In the genomic region with DNA sequence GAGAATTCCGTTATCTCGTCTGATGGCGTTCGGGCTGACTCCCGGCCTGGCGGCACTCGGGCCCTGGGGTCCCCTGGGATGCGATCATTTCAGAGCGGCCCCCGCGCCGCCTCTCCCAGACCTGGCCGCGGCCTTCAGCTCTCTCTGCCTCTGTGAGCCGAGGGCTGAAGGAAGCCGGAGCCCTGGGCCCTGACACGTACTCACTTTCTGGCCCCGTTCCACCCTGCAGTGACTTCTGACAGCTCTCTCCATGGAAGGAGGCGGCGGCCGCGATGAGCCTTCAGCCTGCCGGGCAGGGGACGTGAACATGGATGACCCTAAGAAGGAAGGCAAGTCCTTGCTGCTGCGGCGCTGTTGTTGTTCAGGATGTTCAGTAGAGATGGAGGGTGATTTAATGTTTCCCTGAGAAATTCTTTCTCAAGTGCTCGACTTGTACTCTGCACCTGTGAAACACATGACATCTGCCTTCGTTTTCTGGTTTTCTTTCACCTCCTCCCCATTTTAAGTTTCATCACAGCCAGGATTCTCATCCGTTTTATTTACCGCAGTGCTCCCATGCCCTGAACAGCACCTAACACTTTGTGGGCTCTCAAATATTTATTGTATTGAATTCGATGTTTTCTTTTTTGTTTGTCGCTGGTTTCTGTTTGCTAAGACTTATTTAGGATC, we compare ENCODE assay signal across 8 cellular contexts. TPM values are rescaled to one million over a fixed set of nuclear protein-coding genes. Genes with fewer than 3 reads are reported as not detected.
DNase-seq lines count a peak whose midpoint lies in the region; ATAC-seq and TF ChIP-seq lines count a peak whose summit lies in the region.

No MANE protein-coding gene starts in this region.

- peaks cover 8% of the 10 kb centered on the region for H3K27me3 Mint-ChIP-seq in activated naive CD8-positive, alpha-beta T cell treated with anti-CD3 and anti-CD28 coated beads for 36 hours
- peaks cover 0 to 6% of the 10 kb centered on the region in 2 donors for H3K27me3 Mint-ChIP-seq in stimulated activated naive B cell treated with anti-CD40 and anti-IgM and Interleukin-4, amounts not matched to agents 10 μg/mL and 1 μg/mL and 100 μg/mL, for 72 hours

- peaks cover 15% of the 10 kb centered on the region for H3K4me1 Mint-ChIP-seq in activated naive CD8-positive, alpha-beta T cell treated with anti-CD3 and anti-CD28 coated beads for 36 hours
- peaks cover 35 to 43% of the 10 kb centered on the region in 2 donors for H3K4me1 Mint-ChIP-seq in stimulated activated naive B cell treated with anti-CD40 and anti-IgM and Interleukin-4, amounts not matched to agents 10 μg/mL and 1 μg/mL and 100 μg/mL, for 72 hours

- H3K27ac ChIP-seq in iPS-20b (ENCODE audit: low read length) = no peak overlapping the region

- H3K27me3 ChIP-seq in iPS-20b (ENCODE audit: insufficient read depth, low read length) = no peaks in the 10 kb centered on the region

- H3K4me3 Mint-ChIP-seq in activated naive CD8-positive, alpha-beta T cell treated with anti-CD3 and anti-CD28 coated beads for 36 hours = peak overlapping the region; percentile 90
- H3K4me3 Mint-ChIP-seq in stimulated activated naive B cell treated with anti-CD40 and anti-IgM and Interleukin-4, amounts not matched to agents 10 μg/mL and 1 μg/mL and 100 μg/mL, for 72 hours = peak overlapping the region; percentile 81 to 93

- POLR2A ChIA-PET in GM10248 (lab: Yijun Ruan, JAX) = no interaction called here

- H3K27ac Mint-ChIP-seq in activated naive CD8-positive, alpha-beta T cell treated with anti-CD3 and anti-CD28 coated beads for 36 hours = no peak overlapping the region
- peak overlapping the region; percentile 52 for H3K27ac Mint-ChIP-seq in stimulated activated naive B cell treated with anti-CD40 and anti-IgM and Interleukin-4, amounts not matched to agents 10 μg/mL and 1 μg/mL and 100 μg/mL, for 72 hours

- peaks cover 3% of the 10 kb centered on the region; the same call in 1 of the 2 replicates for H3K4me1 ChIP-seq in iPS-20b (ENCODE audit: insufficient read depth, low read length)

- ATAC-seq in GM21526 (IDR thresholded peaks at IDR 0.05; ENCODE audit: low FRiP score, unreplicated experiment) = peak; percentile 10
- peak; percentile 2 to 6 for ATAC-seq in stimulated activated naive B cell treated with anti-CD40 and anti-IgM and Interleukin-4, amounts not matched to agents 10 μg/mL and 1 μg/mL and 100 μg/mL, for 72 hours (replicated peaks)

- no peak for TF ChIP-seq CTCF in GM10248 (IDR thresholded peaks at IDR 0.05; ENCODE audit: control extremely low read depth, extremely low read depth, low read depth, missing control alignments)

- CTCF ChIA-PET in GM10248 (lab: Yijun Ruan, JAX) = interaction anchor here (1.5 to 2.4 kb wide), 2 partner anchors 177 to 180 kb away, joined by 5 to 8 read pairs; no protein-coding TSS in a partner anchor

- H3K36me3 Mint-ChIP-seq in activated naive CD8-positive, alpha-beta T cell treated with anti-CD3 and anti-CD28 coated beads for 36 hours = peaks cover 39% of the 10 kb centered on the region
- peaks cover 9 to 15% of the 10 kb centered on the region in 2 donors for H3K36me3 Mint-ChIP-seq in stimulated activated naive B cell treated with anti-CD40 and anti-IgM and Interleukin-4, amounts not matched to agents 10 μg/mL and 1 μg/mL and 100 μg/mL, for 72 hours

- peak; percentile 77 for DNase-seq in D341Med (ENCODE audit: low spot score)
- peak; percentile 55 for DNase-seq in LHCN-M2 (ENCODE audit: low read depth)
- peak; percentile 36 for DNase-seq in activated naive CD8-positive, alpha-beta T cell treated with anti-CD3 and anti-CD28 coated beads for 36 hours
- no peak for DNase-seq in stimulated activated naive B cell treated with anti-CD40 and anti-IgM and Interleukin-4, amounts not matched to agents 10 μg/mL and 1 μg/mL and 100 μg/mL, for 72 hours
- DNase-seq in NK-92 treated with Interleukin-12 subunit alpha and Interleukin-12 subunit beta, amount 100 ng/mL, for 24 hours (lab: John Stamatoyannopoulos, UW) = no peak
- DNase-seq in GM10248 (ENCODE audit: extremely low spot score) = no peak

- H3K4me3 ChIP-seq in iPS-20b (ENCODE audit: low read length) = peak overlapping the region; percentile 87

- H3K9me3 Mint-ChIP-seq in activated naive CD8-positive, alpha-beta T cell treated with anti-CD3 and anti-CD28 coated beads for 36 hours = no peaks in the 10 kb centered on the region
- H3K9me3 Mint-ChIP-seq in stimulated activated naive B cell treated with anti-CD40 and anti-IgM and Interleukin-4, amounts not matched to agents 10 μg/mL and 1 μg/mL and 100 μg/mL, for 72 hours = peaks cover 3 to 4% of the 10 kb centered on the region in 2 donors

- no peaks in the 10 kb centered on the region for H3K9me3 ChIP-seq in iPS-20b (ENCODE audit: insufficient read depth, low read depth, low read length)

- H3K36me3 ChIP-seq in iPS-20b (ENCODE audit: insufficient read depth, low read depth, low read length) = peaks cover 36% of the 10 kb centered on the region

- H3K9ac ChIP-seq in iPS-20b (ENCODE audit: low read depth, low read length) = peak overlapping the region; percentile 74; the same call in 1 of the 2 replicates

RNA-seq across cellular contexts. Expression of a gene that starts 0.6 kb away (rescaled TPM):
- total RNA-seq in LHCN-M2 (2014; rRNA removed) = 27.6 and 31.9 TPM in 2 replicates
- 20.5 TPM for polyA plus RNA-seq in LHCN-M2 (2012)
- total RNA-seq in activated naive CD8-positive, alpha-beta T cell treated with anti-CD3 and anti-CD28 coated beads for 36 hours = 10 to 100 TPM; 37.3 to 42.0 TPM

RNA-seq across cellular contexts. Expression of a gene that starts 29.5 kb away (rescaled TPM):
- 38.0 and 38.6 TPM in 2 replicates for total RNA-seq in LHCN-M2 (2014; rRNA removed)
- 20.9 TPM for polyA plus RNA-seq in LHCN-M2 (2012)
- 1 to 10 TPM; 6.6 to 7.9 TPM for total RNA-seq in activated naive CD8-positive, alpha-beta T cell treated with anti-CD3 and anti-CD28 coated beads for 36 hours

RNA-seq across cellular contexts. Expression of a gene that starts 34.1 kb away (rescaled TPM):
- total RNA-seq in LHCN-M2 (2014; rRNA removed) = not detected in 2 replicates
- polyA plus RNA-seq in LHCN-M2 (2012) = 0.07 TPM
- not detected for total RNA-seq in activated naive CD8-positive, alpha-beta T cell treated with anti-CD3 and anti-CD28 coated beads for 36 hours

RNA-seq across cellular contexts. Expression of a gene that starts 38.2 kb away (rescaled TPM):
- 53.6 and 59.0 TPM in 2 replicates for total RNA-seq in LHCN-M2 (2014; rRNA removed)
- polyA plus RNA-seq in LHCN-M2 (2012) = 29.9 TPM
- 10 to 100 TPM; 60.2 to 70.0 TPM for total RNA-seq in activated naive CD8-positive, alpha-beta T cell treated with anti-CD3 and anti-CD28 coated beads for 36 hours

RNA-seq across cellular contexts. Expression of a gene that starts 47.2 kb away (rescaled TPM):
- total RNA-seq in LHCN-M2 (2014; rRNA removed) = 15.9 and 21.3 TPM in 2 replicates
- 9.6 TPM for polyA plus RNA-seq in LHCN-M2 (2012)
- 10 to 100 TPM in 1 of 2 experiments, 1 to 10 TPM in 1; 8.4 to 10.7 TPM for total RNA-seq in activated naive CD8-positive, alpha-beta T cell treated with anti-CD3 and anti-CD28 coated beads for 36 hours

Comparison
In these comparisons a context has a peak if more than half of its experiments do, and no peak if none do; other contexts are left out.
1. DNase-seq: peak in D341Med (single experiment), LHCN-M2 (single experiment) and activated naive CD8-positive, alpha-beta T cell treated with anti-CD3 and anti-CD28 coated beads for 36 hours (single experiment); none in stimulated activated naive B cell treated with anti-CD40 and anti-IgM and Interleukin-4, amounts not matched to agents 10 μg/mL and 1 μg/mL and 100 μg/mL, for 72 hours (single experiment), NK-92 treated with Interleukin-12 subunit alpha and Interleukin-12 subunit beta, amount 100 ng/mL, for 24 hours (single experiment) and GM10248 (single experiment).